ENCODE assay signal across 1 cellular context in genomic region chr3:197392961-197393360, GRCh38.
TF ChIP-seq lines count a peak whose summit lies in the region.

No MANE protein-coding gene starts in this region.

TF ChIP-seq in HepG2, 621 proteins besides CTCF, POLR2A, EP300 and RAD21 (continued from another document):
- TF ChIP-seq ZBTB40 (IDR thresholded peaks at IDR 0.05) (no peak), ZBTB40 (CRISPR knock-in tag; IDR thresholded peaks at IDR 0.05) (no peak), ARNT (IDR thresholded peaks at IDR 0.05) (no peak), RORA (CRISPR knock-in tag; IDR thresholded peaks at IDR 0.05) (no peak), HES4 (CRISPR knock-in tag; IDR thresholded peaks at IDR 0.05; ENCODE audit: borderline replicate concordance) (no peak), FOXK2 (IDR thresholded peaks at IDR 0.05) (no peak), RELA (CRISPR knock-in tag; IDR thresholded peaks at IDR 0.05) (no peak), KAT8 (CRISPR knock-in tag; IDR thresholded peaks at IDR 0.05) (no peak), ELK4 (CRISPR knock-in tag; IDR thresholded peaks at IDR 0.05; ENCODE audit: borderline replicate concordance) (no peak)
